ENCODE assay signal across 1 cellular context in genomic region chr1:32052887-32053286, GRCh38.
TF ChIP-seq lines count a peak whose summit lies in the region.

No MANE protein-coding gene starts in this region.

TF ChIP-seq in endothelial cell of umbilical vein, 7 proteins besides CTCF, POLR2A, EP300 and RAD21:
- TF ChIP-seq EZH2 (IDR thresholded peaks at IDR 0.05; ENCODE audit: borderline replicate concordance, low read depth, low read length, severe bottlenecking) (no peak), POLR2AphosphoS5 (IDR thresholded peaks at IDR 0.05; ENCODE audit: insufficient read depth, low read depth, low read length) (no peak), MAX (IDR thresholded peaks at IDR 0.05; ENCODE audit: insufficient read depth, insufficient read length) (no peak), GATA2 (IDR thresholded peaks at IDR 0.05; ENCODE audit: insufficient read depth, insufficient read length, low read depth, low read length) (no peak), FOS (IDR thresholded peaks at IDR 0.05; ENCODE audit: borderline replicate concordance, insufficient read depth, low read length) (peak; percentile 9)
